ENCODE assay signal across 8 cellular contexts in genomic region chr10:13160934-13161266, GRCh38. TPM values are rescaled to one million over a fixed set of nuclear protein-coding genes. Genes with fewer than 3 reads are reported as not detected.
A peak's percentile ranks its signal among the peaks of the same experiment; 100 is the strongest.
DNase-seq lines count a peak whose midpoint lies in the region; ATAC-seq lines count a peak whose summit lies in the region.

No MANE protein-coding gene starts in this region.

- no peaks in the 10 kb centered on the region for H3K27me3 ChIP-seq in CD4-positive, alpha-beta memory T cell (ENCODE audit: insufficient read depth, low read length)
- no peaks in the 10 kb centered on the region for H3K27me3 ChIP-seq in mucosa of stomach (ENCODE audit: control insufficient read depth, insufficient read depth, low read length)

- no peaks in the 10 kb centered on the region for H3K27me3 Mint-ChIP-seq in CD4-positive, alpha-beta memory T cell
- no peaks in the 10 kb centered on the region for H3K27me3 Mint-ChIP-seq in activated T-helper 1 cell treated with anti-CD3 and anti-CD28 coated beads, Interleukin-12 subunit alpha, Interleukin-12 subunit beta, Interleukin-2, Interleukin-4 antibody, amounts not matched to agents 30 ng/mL and 10 ng/mL and 1 ng/mL, durations not matched to agents 14 hours and 24 hours and 36 hours (ENCODE audit: insufficient read depth)

- H3K4me1 ChIP-seq in CD4-positive, alpha-beta memory T cell (ENCODE audit: insufficient read depth, low read length), result peaks cover 15% of the 10 kb centered on the region
- peaks cover 17% of the 10 kb centered on the region for H3K4me1 ChIP-seq in mucosa of stomach (ENCODE audit: control insufficient read depth, insufficient read depth, low read length)

- H3K27ac Mint-ChIP-seq in CD4-positive, alpha-beta memory T cell, result peak overlapping the region; percentile 82 to 94 (median 88)
- peak overlapping the region; percentile 94 for H3K27ac Mint-ChIP-seq in activated T-helper 1 cell treated with anti-CD3 and anti-CD28 coated beads, Interleukin-12 subunit alpha, Interleukin-12 subunit beta, Interleukin-2, Interleukin-4 antibody, amounts not matched to agents 30 ng/mL and 10 ng/mL and 1 ng/mL, durations not matched to agents 14 hours and 24 hours and 36 hours

- DNase-seq in CD4-positive, alpha-beta memory T cell, result no peak
- no peak for DNase-seq in activated T-helper 1 cell treated with anti-CD3 and anti-CD28 coated beads, Interleukin-12 subunit alpha, Interleukin-12 subunit beta, Interleukin-2, Interleukin-4 antibody, amounts not matched to agents 30 ng/mL and 10 ng/mL and 1 ng/mL, durations not matched to agents 14 hours and 24 hours and 36 hours (ENCODE audit: low spot score)
- DNase-seq in COLO668 (lab: John Stamatoyannopoulos, UW; ENCODE audit: unreplicated experiment) (no peak), NCI-H1694 (lab: John Stamatoyannopoulos, UW) (no peak), NCI-H1092 treated with DMSO at 0.1 percent for 48 hours (lab: John Stamatoyannopoulos, UW) (no peak)

- H3K27ac ChIP-seq in CD4-positive, alpha-beta memory T cell (ENCODE audit: low read depth, low read length), result peak overlapping the region; percentile 33

- intact Hi-C loops in CD4-positive, alpha-beta memory T cell (cut with micrococcal nuclease), result loop anchor here (1.0 kb wide), 5 partner anchors 62 to 425 kb away; partner anchors contain the start of gene PRPF18
- intact Hi-C loops in activated T-helper 1 cell treated with anti-CD3 and anti-CD28 coated beads, Interleukin-12 subunit alpha, Interleukin-12 subunit beta, Interleukin-2, Interleukin-4 antibody, amounts not matched to agents 30 ng/mL and 10 ng/mL and 1 ng/mL, durations not matched to agents 14 hours and 24 hours and 36 hours (cut with micrococcal nuclease), result loop anchor here (1.0 to 5.0 kb wide), 8 partner anchors 61 to 1119 kb away; partner anchors contain the start of genes DHTKD1, OPTN, SEPHS1 and UPF2

- no peaks in the 10 kb centered on the region for H3K36me3 Mint-ChIP-seq in CD4-positive, alpha-beta memory T cell
- H3K36me3 Mint-ChIP-seq in activated T-helper 1 cell treated with anti-CD3 and anti-CD28 coated beads, Interleukin-12 subunit alpha, Interleukin-12 subunit beta, Interleukin-2, Interleukin-4 antibody, amounts not matched to agents 30 ng/mL and 10 ng/mL and 1 ng/mL, durations not matched to agents 14 hours and 24 hours and 36 hours (ENCODE audit: low read depth), result peaks cover 10% of the 10 kb centered on the region

- peak overlapping the region; percentile 35 to 58 for H3K4me3 ChIP-seq in CD4-positive, alpha-beta memory T cell (ENCODE audit: low read length in 2 of 2)
- H3K4me3 ChIP-seq in mucosa of stomach (ENCODE audit: low read length), result peak overlapping the region; percentile 49

- H3K9me3 Mint-ChIP-seq in CD4-positive, alpha-beta memory T cell, result peaks cover 0 to 5% (median 0%) of the 10 kb centered on the region in 8 donors
- peaks cover 9% of the 10 kb centered on the region for H3K9me3 Mint-ChIP-seq in activated T-helper 1 cell treated with anti-CD3 and anti-CD28 coated beads, Interleukin-12 subunit alpha, Interleukin-12 subunit beta, Interleukin-2, Interleukin-4 antibody, amounts not matched to agents 30 ng/mL and 10 ng/mL and 1 ng/mL, durations not matched to agents 14 hours and 24 hours and 36 hours

- peaks cover 15 to 34% (median 23%) of the 10 kb centered on the region in 4 donors for H3K4me1 Mint-ChIP-seq in CD4-positive, alpha-beta memory T cell
- H3K4me1 Mint-ChIP-seq in activated T-helper 1 cell treated with anti-CD3 and anti-CD28 coated beads, Interleukin-12 subunit alpha, Interleukin-12 subunit beta, Interleukin-2, Interleukin-4 antibody, amounts not matched to agents 30 ng/mL and 10 ng/mL and 1 ng/mL, durations not matched to agents 14 hours and 24 hours and 36 hours (ENCODE audit: low read depth), result peaks cover 57% of the 10 kb centered on the region

- H3K9ac ChIP-seq in mucosa of stomach (ENCODE audit: low read length), result peak overlapping the region; percentile 65

- no peaks in the 10 kb centered on the region for H3K9me3 ChIP-seq in CD4-positive, alpha-beta memory T cell (ENCODE audit: control insufficient read depth in 1 of 2, low read length in 2 of 2)
- no peaks in the 10 kb centered on the region for H3K9me3 ChIP-seq in mucosa of stomach (ENCODE audit: control insufficient read depth, low read length)

- H3K36me3 ChIP-seq in CD4-positive, alpha-beta memory T cell (ENCODE audit: insufficient read depth, low read length), result no peaks in the 10 kb centered on the region
- no peaks in the 10 kb centered on the region for H3K36me3 ChIP-seq in mucosa of stomach (ENCODE audit: control insufficient read depth, insufficient read depth, low read length)

- peak overlapping the region; percentile 82 to 94 (median 88) for H3K4me3 Mint-ChIP-seq in CD4-positive, alpha-beta memory T cell
- peak overlapping the region; percentile 93 for H3K4me3 Mint-ChIP-seq in activated T-helper 1 cell treated with anti-CD3 and anti-CD28 coated beads, Interleukin-12 subunit alpha, Interleukin-12 subunit beta, Interleukin-2, Interleukin-4 antibody, amounts not matched to agents 30 ng/mL and 10 ng/mL and 1 ng/mL, durations not matched to agents 14 hours and 24 hours and 36 hours

- POLR2A ChIA-PET in CD4-positive, alpha-beta memory T cell (lab: Charles Lee; ENCODE audit: partially characterized antibody), result interaction anchor here (0.9 to 4.8 kb wide), 3 partner anchors 140 to 189 kb away, joined by 3 to 49 read pairs (median 9); partner anchors contain the start of genes PHYH and SEPHS1

- ATAC-seq in HG02610 (IDR thresholded peaks at IDR 0.05; ENCODE audit: unreplicated experiment), result peak; percentile 28
- no peak for ATAC-seq in HG03520 (IDR thresholded peaks at IDR 0.05; ENCODE audit: unreplicated experiment)

- CTCF ChIA-PET in CD4-positive, alpha-beta memory T cell (lab: Charles Lee; ENCODE audit: partially characterized antibody), result interaction anchor here (0.7 to 5.0 kb wide), 13 partner anchors 11 to 361 kb away, joined by 3 to 35 read pairs (median 5); partner anchors contain the start of genes OPTN and PHYH

RNA-seq across cellular contexts. Expression of gene MCM10, which starts 0.5 kb away (rescaled TPM):
- under 1 TPM in 1 of 2 experiments, not detected in 1; 0.17 TPM for total RNA-seq in CD4-positive, alpha-beta memory T cell
- not detected for polyA plus RNA-seq in CD4-positive, alpha-beta memory T cell
- total RNA-seq in activated T-helper 1 cell treated with anti-CD3 and anti-CD28 coated beads, Interleukin-12 subunit alpha, Interleukin-12 subunit beta, Interleukin-2, Interleukin-4 antibody, amounts not matched to agents 30 ng/mL and 10 ng/mL and 1 ng/mL, durations not matched to agents 14 hours and 24 hours and 36 hours, result 104 and 106 TPM in 2 replicates

Comparison
In these comparisons a context has a peak if more than half of its experiments do, and no peak if none do; other contexts are left out.
1. RNA of gene MCM10, which starts 0.5 kb away (total RNA-seq): 104 to 106 TPM in activated T-helper 1 cell treated with anti-CD3 and anti-CD28 coated beads, Interleukin-12 subunit alpha, Interleukin-12 subunit beta, Interleukin-2, Interleukin-4 antibody, amounts not matched to agents 30 ng/mL and 10 ng/mL and 1 ng/mL, durations not matched to agents 14 hours and 24 hours and 36 hours; 0.17 TPM in CD4-positive, alpha-beta memory T cell; every median in the first group is over 10 times any median in the second.